13 cellular contexts compared by ENCODE assay signal in genomic region chr4:128571747-128572146, GRCh38.
DNase-seq lines count a peak whose midpoint lies in the region; ATAC-seq and TF ChIP-seq lines count a peak whose summit lies in the region.
"Had no signal": no experiment of that assay in that cellular context is flagged by ENCODE, and none has a peak within 500 bp of the region (broad histone marks: within the 10 kb centered on the region; RNA-seq: fewer than 3 reads in every experiment).

No MANE protein-coding gene starts in this region.

- peak overlapping the region in 2 of 5 donors; percentile 20 to 49 for H3K27ac ChIP-seq in adrenal gland
- H3K27ac ChIP-seq in heart left ventricle, result peak overlapping the region in 10 of 12 donors; percentile 7 to 80 (median 55)
- H3K27ac ChIP-seq in stomach, result peak overlapping the region in 4 of 5 donors; percentile 55 to 79 (median 74)
- H3K27ac ChIP-seq: VCaP had no signal

- H3K9me3 ChIP-seq in adrenal gland (replicated peaks in 1 of 3) (no peaks in the 10 kb centered on the region), heart left ventricle (no peaks in the 10 kb centered on the region), stomach (no peaks in the 10 kb centered on the region)

- intact Hi-C loops in adrenal gland (cut with DNase I) (loop anchor here in 1 of 2 donors (10.0 kb wide), 1 partner anchor 233 kb away; the partner anchor contains the start of gene JADE1), heart left ventricle (cut with DNase I) (loop anchor here in 6 of 10 donors (5.0 to 10.0 kb wide), 5 partner anchors 63 to 241 kb away; partner anchors contain the start of gene JADE1 (in 3 of the 6)), stomach (cut with DNase I; ENCODE audit: low total_unique reads) (no loop called here)

- H3K4me1 Mint-ChIP-seq in HFFc6 (ENCODE audit: low read depth), result peaks cover 89% of the 10 kb centered on the region
- H3K4me1 Mint-ChIP-seq: central memory CD8-positive, alpha-beta T cell had no signal

- H3K27ac Mint-ChIP-seq in HFFc6, result peak overlapping the region; percentile 52; the same call in 1 of the 2 replicates
- H3K27ac Mint-ChIP-seq: nephron progenitor cell had no signal

- ATAC-seq in heart left ventricle, result peak; percentile 81 to 90 (median 88)
- ATAC-seq: GM12878 had no signal

- H3K4me1 ChIP-seq in adrenal gland (replicated peaks in 1 of 2) (peaks cover 24 to 50% of the 10 kb centered on the region in 2 donors), heart left ventricle (peaks cover 3 to 40% (median 17%) of the 10 kb centered on the region in 12 donors), stomach (peaks cover 7 to 55% (median 36%) of the 10 kb centered on the region in 4 donors)

- TF ChIP-seq POLR2A in adrenal gland (IDR thresholded peaks at IDR 0.05) (no peak), heart left ventricle (IDR thresholded peaks at IDR 0.05) (no peak), stomach (IDR thresholded peaks at IDR 0.05) (no peak)

- H3K36me3 Mint-ChIP-seq in HFFc6 (ENCODE audit: low read depth), result no peaks in the 10 kb centered on the region

- peak; percentile 10 for TF ChIP-seq EP300 in stomach (IDR thresholded peaks at IDR 0.05)

- TF ChIP-seq CTCF in HFFc6 (IDR thresholded peaks at IDR 0.05) (no peak), adrenal gland (IDR thresholded peaks at IDR 0.05) (no peak), heart left ventricle (IDR thresholded peaks at IDR 0.05) (no peak), stomach (IDR thresholded peaks at IDR 0.05) (no peak)

- H3K36me3 ChIP-seq in adrenal gland (replicated peaks in 1 of 2) (no peaks in the 10 kb centered on the region), heart left ventricle (no peaks in the 10 kb centered on the region), stomach (no peaks in the 10 kb centered on the region), H7 (replicated peaks; ENCODE audit: control insufficient read depth, insufficient read depth, low read length) (no peaks in the 10 kb centered on the region)

- H3K4me3 Mint-ChIP-seq in HFFc6, result no peak overlapping the region
- H3K4me3 Mint-ChIP-seq: central memory CD8-positive, alpha-beta T cell; nephron progenitor cell had no signal

- no peaks in the 10 kb centered on the region; the same call in none of the 2 replicates for H3K27me3 Mint-ChIP-seq in HFFc6 (ENCODE audit: insufficient read depth)
- H3K27me3 Mint-ChIP-seq: central memory CD8-positive, alpha-beta T cell had no signal

- peak; percentile 93 for DNase-seq in HFFc6
- peak; percentile 62 to 89 (median 73) for DNase-seq in adrenal gland
- DNase-seq in heart left ventricle, result peak in 4 of 5 donors; percentile 27 to 73 (median 42)
- no peak for DNase-seq in stomach
- DNase-seq in activated CD4-positive, alpha-beta T cell treated with anti-CD3 and anti-CD28 coated beads, Interleukin-2, amount 50 U/mL, for 48 hours, result no peak
- no peak for DNase-seq in GF-D8 (lab: John Stamatoyannopoulos, UW)
- DNase-seq in central memory CD4-positive, alpha-beta T cell, result no peak
- no peak for DNase-seq in H7
- DNase-seq: NCI-H1105 treated with DMSO at 0.1 percent for 48 hours, nephron progenitor cell had no signal

- no peaks in the 10 kb centered on the region for H3K27me3 ChIP-seq in adrenal gland
- H3K27me3 ChIP-seq in heart left ventricle, result no peaks in the 10 kb centered on the region
- no peaks in the 10 kb centered on the region for H3K27me3 ChIP-seq in stomach
- H3K27me3 ChIP-seq in H7 (ENCODE audit: control insufficient read depth, insufficient read depth, low read length), result no peaks in the 10 kb centered on the region

- H3K9me3 Mint-ChIP-seq in HFFc6, result no peaks in the 10 kb centered on the region
- H3K9me3 Mint-ChIP-seq: central memory CD8-positive, alpha-beta T cell had no signal

- H3K4me3 ChIP-seq in adrenal gland (no peak overlapping the region), heart left ventricle (no peak overlapping the region), stomach (no peak overlapping the region), H7 (ENCODE audit: insufficient read depth, low read depth, low read length) (no peak overlapping the region)
- H3K4me3 ChIP-seq: GM12878 had no signal

Comparison
In these comparisons a context has a peak if more than half of its experiments do, and no peak if none do; other contexts are left out.
1. DNase-seq: peak in HFFc6 (single experiment), adrenal gland (7 of 7) and heart left ventricle (4 of 5); none in stomach (single experiment), activated CD4-positive, alpha-beta T cell treated with anti-CD3 and anti-CD28 coated beads, Interleukin-2, amount 50 U/mL, for 48 hours (0 of 2), GF-D8 (single experiment), central memory CD4-positive, alpha-beta T cell (single experiment) and H7 (single experiment).